ENCODE assay signal across 8 cellular contexts in the genomic region with DNA sequence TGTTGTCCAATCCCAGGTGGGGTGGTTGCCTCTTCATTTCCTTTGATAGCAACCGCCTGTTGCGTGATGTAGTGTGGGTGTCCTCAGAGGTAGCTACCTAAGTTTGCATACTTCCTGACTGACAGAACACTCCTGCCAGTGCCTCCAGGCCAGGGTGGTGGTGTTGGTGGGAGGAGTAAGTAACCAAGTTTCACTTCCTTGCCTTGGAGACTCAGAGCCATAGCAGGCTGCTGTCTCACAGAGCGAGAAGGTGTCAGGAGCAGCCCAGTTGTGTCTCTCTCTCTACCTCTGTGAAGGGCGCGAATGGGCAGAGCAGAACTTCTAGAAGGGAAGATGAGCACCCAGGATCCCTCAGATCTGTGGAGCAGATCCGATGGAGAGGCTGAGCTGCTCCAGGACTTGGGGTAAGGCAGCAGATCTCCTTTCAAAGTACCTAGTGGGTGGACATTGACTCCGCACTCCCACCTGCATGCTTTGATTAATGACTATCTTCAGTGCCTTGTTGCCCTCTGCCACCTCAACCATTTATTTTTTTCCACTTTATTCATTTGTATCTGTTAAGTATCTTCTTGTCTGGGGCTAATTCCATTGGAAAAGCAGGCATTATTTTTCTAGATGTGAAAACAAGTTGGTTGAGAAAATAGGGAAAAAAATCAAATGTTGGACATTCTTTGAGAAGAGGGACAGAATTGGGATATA. TPM values are rescaled to one million over a fixed set of nuclear protein-coding genes. Genes with fewer than 3 reads are reported as not detected.
DNase-seq lines count a peak whose midpoint lies in the region; ATAC-seq and TF ChIP-seq lines count a peak whose summit lies in the region.
"Had no signal": no experiment of that assay in that cellular context is flagged by ENCODE, and none has a peak within 500 bp of the region (broad histone marks: within the 10 kb centered on the region; RNA-seq: fewer than 3 reads in every experiment).

A gene with protein sequence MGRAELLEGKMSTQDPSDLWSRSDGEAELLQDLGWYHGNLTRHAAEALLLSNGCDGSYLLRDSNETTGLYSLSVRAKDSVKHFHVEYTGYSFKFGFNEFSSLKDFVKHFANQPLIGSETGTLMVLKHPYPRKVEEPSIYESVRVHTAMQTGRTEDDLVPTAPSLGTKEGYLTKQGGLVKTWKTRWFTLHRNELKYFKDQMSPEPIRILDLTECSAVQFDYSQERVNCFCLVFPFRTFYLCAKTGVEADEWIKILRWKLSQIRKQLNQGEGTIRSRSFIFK (plus strand): TSS at position 217 of the 699 bp plus-strand sequence. CDS start 87 bp downstream, at position 304.

- H3K4me1 Mint-ChIP-seq in WTC11: peaks cover 10% of the 10 kb centered on the region
- peaks cover 52% of the 10 kb centered on the region for H3K4me1 Mint-ChIP-seq in central memory CD8-positive, alpha-beta T cell

- POLR2A ChIA-PET in WTC11 (lab: Charles Lee): no interaction called here

- H3K9me3 Mint-ChIP-seq in WTC11: no peaks in the 10 kb centered on the region
- H3K9me3 Mint-ChIP-seq in central memory CD8-positive, alpha-beta T cell: no peaks in the 10 kb centered on the region

- DNase-seq in WTC11 (ENCODE audit: low spot score): no peak
- peak; percentile 42 to 78 for DNase-seq in central memory CD8-positive, alpha-beta T cell (ENCODE audit: low spot score in 2 of 2)
- DNase-seq in psoas muscle: peak in 1 of 2 donors; percentile 13
- no peak for DNase-seq in NCI-H1436 treated with DMSO at 0.1 percent for 48 hours (lab: John Stamatoyannopoulos, UW)
- DNase-seq in GDM1 (lab: John Stamatoyannopoulos, UW): no peak

- no peak within 1 kb of the TSS for H3K4me3 Mint-ChIP-seq in WTC11
- H3K4me3 Mint-ChIP-seq in central memory CD8-positive, alpha-beta T cell: peak within 1 kb of the TSS; percentile 86

- TF ChIP-seq CTCF in WTC11 (IDR thresholded peaks at IDR 0.05): no peak
- TF ChIP-seq CTCF in psoas muscle (IDR thresholded peaks at IDR 0.05): no peak

- no peaks in the 10 kb centered on the region for H3K27me3 ChIP-seq in psoas muscle (ENCODE audit: insufficient read depth in 3 of 3, low read length in 2 of 3)
- H3K27me3 ChIP-seq: cardiac muscle cell had no signal

- no peaks in the 10 kb centered on the region for H3K9me3 ChIP-seq in psoas muscle

- no peaks in the 10 kb centered on the region for H3K36me3 Mint-ChIP-seq in WTC11
- peaks cover 6% of the 10 kb centered on the region for H3K36me3 Mint-ChIP-seq in central memory CD8-positive, alpha-beta T cell (ENCODE audit: insufficient read depth)

- no peak within 1 kb of the TSS for H3K27ac ChIP-seq in psoas muscle
- H3K27ac ChIP-seq: cardiac muscle cell had no signal

- peak within 1 kb of the TSS; percentile 30 for H3K4me3 ChIP-seq in psoas muscle
- H3K4me3 ChIP-seq: cardiac muscle cell had no signal

- H3K4me1 ChIP-seq in psoas muscle: no peaks in the 10 kb centered on the region

- no peak within 1 kb of the TSS for H3K27ac Mint-ChIP-seq in WTC11
- H3K27ac Mint-ChIP-seq in central memory CD8-positive, alpha-beta T cell (ENCODE audit: low read depth): peak within 1 kb of the TSS; percentile 83

- intact Hi-C loops in psoas muscle (cut with DNase I): loop anchor here in 1 of 2 donors (10.0 kb wide), 1 partner anchor 128 kb away; a partner anchor contains a TSS

- CTCF ChIA-PET in WTC11 (lab: Charles Lee): no interaction called here

- no peaks in the 10 kb centered on the region for H3K27me3 Mint-ChIP-seq in WTC11 (ENCODE audit: low read depth)
- no peaks in the 10 kb centered on the region for H3K27me3 Mint-ChIP-seq in central memory CD8-positive, alpha-beta T cell

- H3K36me3 ChIP-seq in psoas muscle (ENCODE audit: insufficient read depth in 1 of 2, low read depth in 1 of 2): no peaks in the 10 kb centered on the region
- H3K36me3 ChIP-seq: cardiac muscle cell had no signal

- peak; percentile 96 for ATAC-seq in GM19395 (IDR thresholded peaks at IDR 0.05; ENCODE audit: unreplicated experiment)
- ATAC-seq in HG03432 (IDR thresholded peaks at IDR 0.05; ENCODE audit: unreplicated experiment): peak; percentile 96
- peak; percentile 32; the same call in 1 of the 2 replicates for ATAC-seq in WTC11
- peak; percentile 98 for ATAC-seq in central memory CD8-positive, alpha-beta T cell (replicated peaks; ENCODE audit: extremely low read depth, poor library complexity, severe bottlenecking)
- peak in 2 of 4 donors; percentile 23 to 27 for ATAC-seq in psoas muscle

- 84 to 93% (median 89%) methylated on average over 7 of the region's 7 CpGs for WGBS in psoas muscle, 3 donors

TF ChIP-seq in WTC11, 78 proteins besides CTCF, POLR2A, EP300 and RAD21:
- TF ChIP-seq NR3C1 (CRISPR knock-in tag; conservative IDR thresholded peaks at IDR 0.05; ENCODE audit: low read depth): no peak
- TF ChIP-seq SMAD4 (CRISPR knock-in tag; IDR thresholded peaks at IDR 0.05): no peak
- TF ChIP-seq NR2C2 (CRISPR knock-in tag; IDR thresholded peaks at IDR 0.05): no peak
- TF ChIP-seq, protein P1, sequence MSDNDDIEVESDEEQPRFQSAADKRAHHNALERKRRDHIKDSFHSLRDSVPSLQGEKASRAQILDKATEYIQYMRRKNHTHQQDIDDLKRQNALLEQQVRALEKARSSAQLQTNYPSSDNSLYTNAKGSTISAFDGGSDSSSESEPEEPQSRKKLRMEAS (CRISPR knock-in tag; IDR thresholded peaks at IDR 0.05): no peak
- no peak for TF ChIP-seq NFYB (CRISPR knock-in tag; conservative IDR thresholded peaks at IDR 0.05; ENCODE audit: low read depth)
- no peak for TF ChIP-seq PRRX2 (CRISPR knock-in tag; IDR thresholded peaks at IDR 0.05)
- TF ChIP-seq, protein P2, sequence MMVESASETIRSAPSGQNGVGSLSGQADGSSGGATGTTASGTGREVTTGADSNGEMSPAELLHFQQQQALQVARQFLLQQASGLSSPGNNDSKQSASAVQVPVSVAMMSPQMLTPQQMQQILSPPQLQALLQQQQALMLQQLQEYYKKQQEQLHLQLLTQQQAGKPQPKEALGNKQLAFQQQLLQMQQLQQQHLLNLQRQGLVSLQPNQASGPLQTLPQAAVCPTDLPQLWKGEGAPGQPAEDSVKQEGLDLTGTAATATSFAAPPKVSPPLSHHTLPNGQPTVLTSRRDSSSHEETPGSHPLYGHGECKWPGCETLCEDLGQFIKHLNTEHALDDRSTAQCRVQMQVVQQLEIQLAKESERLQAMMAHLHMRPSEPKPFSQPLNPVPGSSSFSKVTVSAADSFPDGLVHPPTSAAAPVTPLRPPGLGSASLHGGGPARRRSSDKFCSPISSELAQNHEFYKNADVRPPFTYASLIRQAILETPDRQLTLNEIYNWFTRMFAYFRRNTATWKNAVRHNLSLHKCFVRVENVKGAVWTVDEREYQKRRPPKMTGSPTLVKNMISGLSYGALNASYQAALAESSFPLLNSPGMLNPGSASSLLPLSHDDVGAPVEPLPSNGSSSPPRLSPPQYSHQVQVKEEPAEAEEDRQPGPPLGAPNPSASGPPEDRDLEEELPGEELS (CRISPR knock-in tag; IDR thresholded peaks at IDR 0.05): no peak
- no peak for TF ChIP-seq ZNF416 (CRISPR knock-in tag; IDR thresholded peaks at IDR 0.05)
- TF ChIP-seq, protein P3, sequence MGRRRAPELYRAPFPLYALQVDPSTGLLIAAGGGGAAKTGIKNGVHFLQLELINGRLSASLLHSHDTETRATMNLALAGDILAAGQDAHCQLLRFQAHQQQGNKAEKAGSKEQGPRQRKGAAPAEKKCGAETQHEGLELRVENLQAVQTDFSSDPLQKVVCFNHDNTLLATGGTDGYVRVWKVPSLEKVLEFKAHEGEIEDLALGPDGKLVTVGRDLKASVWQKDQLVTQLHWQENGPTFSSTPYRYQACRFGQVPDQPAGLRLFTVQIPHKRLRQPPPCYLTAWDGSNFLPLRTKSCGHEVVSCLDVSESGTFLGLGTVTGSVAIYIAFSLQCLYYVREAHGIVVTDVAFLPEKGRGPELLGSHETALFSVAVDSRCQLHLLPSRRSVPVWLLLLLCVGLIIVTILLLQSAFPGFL (CRISPR knock-in tag; IDR thresholded peaks at IDR 0.05; ENCODE audit: borderline replicate concordance): no peak
- TF ChIP-seq, protein P4, sequence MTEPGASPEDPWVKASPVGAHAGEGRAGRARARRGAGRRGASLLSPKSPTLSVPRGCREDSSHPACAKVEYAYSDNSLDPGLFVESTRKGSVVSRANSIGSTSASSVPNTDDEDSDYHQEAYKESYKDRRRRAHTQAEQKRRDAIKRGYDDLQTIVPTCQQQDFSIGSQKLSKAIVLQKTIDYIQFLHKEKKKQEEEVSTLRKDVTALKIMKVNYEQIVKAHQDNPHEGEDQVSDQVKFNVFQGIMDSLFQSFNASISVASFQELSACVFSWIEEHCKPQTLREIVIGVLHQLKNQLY (CRISPR knock-in tag; IDR thresholded peaks at IDR 0.05): no peak
- TF ChIP-seq SP1 (CRISPR knock-in tag; conservative IDR thresholded peaks at IDR 0.05): no peak
- no peak for TF ChIP-seq MYBL2 (CRISPR knock-in tag; IDR thresholded peaks at IDR 0.05)

RNA-seq across cellular contexts. Expression of the gene that starts here (rescaled TPM):
- 0.07 TPM in 1 of 3 replicates, not detected in the others for total RNA-seq in WTC11 (2021)
- 1 to 10 TPM in 2 of 4 donors, under 1 TPM in 2; 0.46 to 1.3 (median 0.76) TPM for total RNA-seq in psoas muscle
- polyA plus RNA-seq in psoas muscle: under 1 TPM; 0.06 to 0.53 (median 0.18) TPM
- polyA plus RNA-seq: cardiac muscle cell had no signal

Comparison
In these comparisons a context has a peak if more than half of its experiments do, and no peak if none do; other contexts are left out.
1. Peak in ATAC-seq in WTC11; RNA of the gene not detected or under 1 TPM.
2. DNase-seq: peak in central memory CD8-positive, alpha-beta T cell (2 of 2); none in WTC11 (single experiment), NCI-H1436 treated with DMSO at 0.1 percent for 48 hours (single experiment) and GDM1 (single experiment).